In genomic region chr22:37750596-37751162, GRCh38 we compare ENCODE assay signal across 17 cellular contexts. TPM values are rescaled to one million over a fixed set of nuclear protein-coding genes. Genes with fewer than 3 reads are reported as not detected.
A peak's percentile ranks its signal among the peaks of the same experiment; 100 is the strongest.
DNase-seq lines count a peak whose midpoint lies in the region; ATAC-seq and TF ChIP-seq lines count a peak whose summit lies in the region.
"Had no signal": no experiment of that assay in that cellular context is flagged by ENCODE, and none has a peak within 500 bp of the region (broad histone marks: within the 10 kb centered on the region; RNA-seq: fewer than 3 reads in every experiment).

No MANE protein-coding gene starts in this region.

- intact Hi-C loops in natural killer cell (cut with micrococcal nuclease) (no loop called here), CD14-positive monocyte (cut with micrococcal nuclease) (no loop called here)

- no peaks in the 10 kb centered on the region for H3K9me3 Mint-ChIP-seq in natural killer cell
- H3K9me3 Mint-ChIP-seq in natural killer cell treated with Interleukin-12 subunit alpha and Interleukin-12 subunit beta and Interleukin-15 and Interleukin-18, amount 100 ng/mL, for 72 hours = no peaks in the 10 kb centered on the region
- H3K9me3 Mint-ChIP-seq in progenitor cell of endocrine pancreas (ENCODE audit: low read depth) = no peaks in the 10 kb centered on the region
- H3K9me3 Mint-ChIP-seq in glutamatergic neuron (ENCODE audit: unreplicated experiment) = peaks cover 3% of the 10 kb centered on the region
- H3K9me3 Mint-ChIP-seq in CD14-positive monocyte = no peaks in the 10 kb centered on the region
- H3K9me3 Mint-ChIP-seq: GM23338, neural crest cell had no signal

- DNase-seq in natural killer cell (no peak), epithelial cell of prostate (ENCODE audit: low read depth, low spot score) (no peak), progenitor cell of endocrine pancreas (ENCODE audit: low spot score, unreplicated experiment) (no peak), glutamatergic neuron (no peak), NCI-H146 treated with DMSO at 0.1 percent for 48 hours (lab: John Stamatoyannopoulos, UW; ENCODE audit: unreplicated experiment) (no peak), CD14-positive monocyte (ENCODE audit: low spot score) (no peak), pons (ENCODE audit: low spot score) (no peak)
- DNase-seq in natural killer cell treated with Interleukin-12 subunit alpha and Interleukin-12 subunit beta and Interleukin-15 and Interleukin-18, amount 100 ng/mL, for 72 hours (ENCODE audit: low spot score) = no peak
- DNase-seq: activated gamma-delta T cell; AML-193; dorsolateral prefrontal cortex; GF-D8; NCI-H345; stimulated activated CD4-positive, alpha-beta T cell treated with anti-CD3 and anti-CD28 coated beads, Interleukin-4, amount 100 ng/mL, for 4 hours had no signal

- H3K27me3 Mint-ChIP-seq in natural killer cell (ENCODE audit: low read depth in 2 of 2) (no peaks in the 10 kb centered on the region), progenitor cell of endocrine pancreas (no peaks in the 10 kb centered on the region), glutamatergic neuron (ENCODE audit: unreplicated experiment) (peaks cover 12% of the 10 kb centered on the region), CD14-positive monocyte (ENCODE audit: low read depth in 3 of 3) (peaks cover 0 to 1% (median 0%) of the 10 kb centered on the region in 3 donors)
- H3K27me3 Mint-ChIP-seq in natural killer cell treated with Interleukin-12 subunit alpha and Interleukin-12 subunit beta and Interleukin-15 and Interleukin-18, amount 100 ng/mL, for 72 hours = no peaks in the 10 kb centered on the region

- H3K27ac ChIP-seq in epithelial cell of prostate = peak overlapping the region; percentile 97
- H3K27ac ChIP-seq: KMS-11 had no signal

- H3K4me1 Mint-ChIP-seq in natural killer cell (peaks cover 17 to 40% of the 10 kb centered on the region in 2 donors), progenitor cell of endocrine pancreas (ENCODE audit: low read depth) (peaks cover 36% of the 10 kb centered on the region), glutamatergic neuron (ENCODE audit: low read depth, unreplicated experiment) (no peaks in the 10 kb centered on the region), CD14-positive monocyte (peaks cover 23% of the 10 kb centered on the region)
- peaks cover 10 to 17% of the 10 kb centered on the region in 2 donors for H3K4me1 Mint-ChIP-seq in natural killer cell treated with Interleukin-12 subunit alpha and Interleukin-12 subunit beta and Interleukin-15 and Interleukin-18, amount 100 ng/mL, for 72 hours (ENCODE audit: low read depth in 2 of 2)

- ATAC-seq in natural killer cell = no peak
- ATAC-seq in natural killer cell treated with Interleukin-12 subunit alpha and Interleukin-12 subunit beta and Interleukin-15 and Interleukin-18, amount 100 ng/mL, for 72 hours = no peak

- TF ChIP-seq CTCF in natural killer cell (IDR thresholded peaks at IDR 0.05) (no peak), progenitor cell of endocrine pancreas (IDR thresholded peaks at IDR 0.05; ENCODE audit: unreplicated experiment) (no peak), glutamatergic neuron (IDR thresholded peaks at IDR 0.05; ENCODE audit: partially characterized antibody, unreplicated experiment) (no peak), CD14-positive monocyte (IDR thresholded peaks at IDR 0.05) (no peak)

- H3K4me3 Mint-ChIP-seq in natural killer cell (peak overlapping the region; percentile 17), progenitor cell of endocrine pancreas (ENCODE audit: low read depth) (no peak overlapping the region), glutamatergic neuron (ENCODE audit: unreplicated experiment) (no peak overlapping the region), CD14-positive monocyte (no peak overlapping the region)
- no peak overlapping the region for H3K4me3 Mint-ChIP-seq in natural killer cell treated with Interleukin-12 subunit alpha and Interleukin-12 subunit beta and Interleukin-15 and Interleukin-18, amount 100 ng/mL, for 72 hours
- H3K4me3 Mint-ChIP-seq: GM23338 had no signal

- H3K36me3 Mint-ChIP-seq in natural killer cell = no peaks in the 10 kb centered on the region
- no peaks in the 10 kb centered on the region for H3K36me3 Mint-ChIP-seq in natural killer cell treated with Interleukin-12 subunit alpha and Interleukin-12 subunit beta and Interleukin-15 and Interleukin-18, amount 100 ng/mL, for 72 hours
- H3K36me3 Mint-ChIP-seq in progenitor cell of endocrine pancreas (ENCODE audit: insufficient read depth) = peaks cover 7% of the 10 kb centered on the region
- H3K36me3 Mint-ChIP-seq in glutamatergic neuron (ENCODE audit: unreplicated experiment) = no peaks in the 10 kb centered on the region
- H3K36me3 Mint-ChIP-seq in CD14-positive monocyte = peaks cover 33 to 68% of the 10 kb centered on the region in 2 donors

- H3K27ac Mint-ChIP-seq in natural killer cell (peak overlapping the region in 1 of 2 donors; percentile 75), progenitor cell of endocrine pancreas (peak overlapping the region; percentile 69), glutamatergic neuron (ENCODE audit: unreplicated experiment) (no peak overlapping the region), CD14-positive monocyte (peak overlapping the region in 2 of 7 donors; percentile 73 to 77)
- no peak overlapping the region for H3K27ac Mint-ChIP-seq in natural killer cell treated with Interleukin-12 subunit alpha and Interleukin-12 subunit beta and Interleukin-15 and Interleukin-18, amount 100 ng/mL, for 72 hours
- H3K27ac Mint-ChIP-seq: GM23338 had no signal

RNA-seq across cellular contexts. Expression of gene TRIOBP, which starts 53.8 kb away (rescaled TPM):
- 10 to 100 TPM; 25.1 to 38.5 (median 25.8) TPM for total RNA-seq in natural killer cell
- 10 to 100 TPM; 29.9 to 35.1 TPM for total RNA-seq in natural killer cell treated with Interleukin-12 subunit alpha and Interleukin-12 subunit beta and Interleukin-15 and Interleukin-18, amount 100 ng/mL, for 72 hours
- total RNA-seq in progenitor cell of endocrine pancreas = 73.0 and 78.7 TPM in 2 replicates
- 33.7 TPM for total RNA-seq in glutamatergic neuron (ENCODE audit: unreplicated experiment)
- polyA plus RNA-seq in CD14-positive monocyte = 10 to 100 TPM; 43.0 to 46.6 TPM

RNA-seq across cellular contexts. Expression of gene GCAT, which starts 57.1 kb away (rescaled TPM):
- total RNA-seq in natural killer cell (1 to 10 TPM in 1 of 3 donors, under 1 TPM in 2; 0.25 to 1.2 (median 0.28) TPM), progenitor cell of endocrine pancreas (20.2 and 28.1 TPM in 2 replicates), glutamatergic neuron (ENCODE audit: unreplicated experiment) (11.9 TPM)
- 10 to 100 TPM; 11.5 to 12.3 TPM for total RNA-seq in natural killer cell treated with Interleukin-12 subunit alpha and Interleukin-12 subunit beta and Interleukin-15 and Interleukin-18, amount 100 ng/mL, for 72 hours
- 1 to 10 TPM; 1.1 to 1.9 TPM for polyA plus RNA-seq in CD14-positive monocyte
